17 cellular contexts compared by ENCODE assay signal in genomic region chr1:5267603-5268235, GRCh38.
"Had no signal": no experiment of that assay in that cellular context is flagged by ENCODE, and none has a peak within 500 bp of the region (broad histone marks: within the 10 kb centered on the region; RNA-seq: fewer than 3 reads in every experiment).

No MANE protein-coding gene starts in this region.

- H3K4me3 Mint-ChIP-seq: effector memory CD8-positive, alpha-beta T cell; memory B cell; natural killer cell had no signal

- H3K27ac ChIP-seq: gastroesophageal sphincter, right atrium auricular region, suprapubic skin had no signal

- H3K4me1 Mint-ChIP-seq: memory B cell, natural killer cell had no signal

- H3K36me3 Mint-ChIP-seq: memory B cell, natural killer cell had no signal

- ATAC-seq: effector memory CD8-positive, alpha-beta T cell; gastroesophageal sphincter; left ventricle myocardium superior; natural killer cell; stimulated activated naive CD8-positive, alpha-beta T cell treated with anti-CD3 and anti-CD28 coated beads, Interleukin-15, Interleukin-2, amounts not matched to agents 100 U/mL and 50 U/mL, for 24 hours had no signal

- H3K27ac Mint-ChIP-seq: effector memory CD8-positive, alpha-beta T cell; memory B cell; natural killer cell; progenitor cell of endocrine pancreas had no signal

- H3K36me3 ChIP-seq: gastroesophageal sphincter, heart right ventricle, right atrium auricular region, suprapubic skin had no signal

- H3K9me3 ChIP-seq: right atrium auricular region, suprapubic skin had no signal

- H3K4me1 ChIP-seq: gastroesophageal sphincter, right atrium auricular region, suprapubic skin had no signal

- H3K9me3 Mint-ChIP-seq: natural killer cell had no signal

- H3K4me3 ChIP-seq: gastroesophageal sphincter, heart right ventricle, right atrium auricular region, smooth muscle cell, suprapubic skin had no signal

- H3K4me2 ChIP-seq: smooth muscle cell had no signal

- DNase-seq: activated CD4-positive, alpha-beta T cell treated with anti-CD3 and anti-CD28 coated beads, Interleukin-2, amount 50 U/mL, for 48 hours; activated CD4-positive, CD25-positive, alpha-beta regulatory T cell treated with anti-CD3 and anti-CD28 coated beads, Interleukin-2, amount 50 U/mL, for 72 hours; activated T-cell treated with anti-CD3 and anti-CD28 coated beads, Interleukin-2, amount 50 U/mL, for 48 hours; anterior cingulate cortex; effector memory CD8-positive, alpha-beta T cell; left ventricle myocardium superior; natural killer cell; stimulated activated naive CD8-positive, alpha-beta T cell treated with anti-CD3 and anti-CD28 coated beads, Interleukin-15, Interleukin-2, amounts not matched to agents 100 U/mL and 50 U/mL, for 24 hours; T-helper 1 cell; trophoblast cell had no signal

- H3K27me3 ChIP-seq: right atrium auricular region had no signal
